ENCODE assay signal across 33 cellular contexts in the genomic region with DNA sequence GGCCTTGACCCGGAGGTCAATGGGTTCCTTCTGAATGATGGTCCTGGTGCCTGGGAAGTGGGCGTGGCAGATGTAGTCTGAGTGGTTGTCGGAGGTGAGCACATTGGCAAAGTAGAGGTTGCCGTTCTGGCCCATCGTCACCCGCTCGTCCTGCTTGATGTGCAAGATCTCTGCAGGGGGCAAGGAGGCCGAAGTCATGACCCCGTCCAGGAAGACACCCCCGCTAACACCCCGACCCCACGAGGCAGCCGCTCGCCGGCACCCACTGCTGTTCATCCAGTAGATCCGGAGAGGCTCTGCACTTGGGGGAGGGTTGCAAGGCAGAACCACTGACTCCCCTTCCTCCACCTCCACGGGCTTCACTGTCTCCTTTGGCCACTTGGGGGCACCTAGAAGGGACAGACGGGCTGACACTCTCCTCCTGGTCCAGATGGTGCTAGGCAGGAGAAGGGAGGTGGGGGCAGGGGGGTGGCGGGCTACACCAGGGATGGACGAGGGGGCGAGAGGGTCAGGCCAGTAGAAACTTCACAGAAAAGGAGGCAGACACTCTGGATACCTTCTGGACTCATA. TPM values are rescaled to one million over a fixed set of nuclear protein-coding genes. Genes with fewer than 3 reads are reported as not detected.
DNase-seq lines count a peak whose midpoint lies in the region; ATAC-seq, FAIRE-seq and TF ChIP-seq lines count a peak whose summit lies in the region.
"Had no signal": no experiment of that assay in that cellular context is flagged by ENCODE, and none has a peak within 500 bp of the region (broad histone marks: within the 10 kb centered on the region; RNA-seq: fewer than 3 reads in every experiment).

No MANE protein-coding gene starts in this region.

- TF ChIP-seq CTCF in PC-3 (conservative IDR thresholded peaks at IDR 0.05; ENCODE audit: low read depth, low read length), result 0 out of 2 replicates have a peak, but pooled peaks have one; percentile 10
- TF ChIP-seq CTCF in kidney (IDR thresholded peaks at IDR 0.05; ENCODE audit: borderline replicate concordance, extremely low read depth, insufficient read depth), result no peak

- no peaks in the 10 kb centered on the region for H3K79me2 ChIP-seq in PC-3 (ENCODE audit: low read length)

- no TSS peak for BruUV-seq in PC-3 (replicated peaks; lab: Mats Ljungman, UMichigan)

- FAIRE-seq in GM12891 (lab: Jason Lieb, UNC) (no peak), kidney (lab: Jason Lieb, UNC) (no peak)
- FAIRE-seq: A204.1, small intestine had no signal

- no peak overlapping the region for H3K4me2 ChIP-seq in PC-3 (ENCODE audit: low read length)

- no peak overlapping the region for H3K27ac ChIP-seq in PC-3 (ENCODE audit: low read length)
- H3K27ac ChIP-seq in kidney (ENCODE audit: low read depth in 2 of 2, low read length in 2 of 2), result no peak overlapping the region
- H3K27ac ChIP-seq: colonic mucosa, GM23248 had no signal

- H3K36me3 ChIP-seq in PC-3 (ENCODE audit: low read depth, low read length) (no peaks in the 10 kb centered on the region), kidney (ENCODE audit: control insufficient read depth in 1 of 2, insufficient read depth in 2 of 2, low read length in 2 of 2) (no peaks in the 10 kb centered on the region)
- H3K36me3 ChIP-seq: colonic mucosa had no signal

- no peaks in the 10 kb centered on the region for H3F3A ChIP-seq in PC-3 (ENCODE audit: low read length, unreplicated experiment)

- no peaks in the 10 kb centered on the region for H3K4me1 ChIP-seq in PC-3 (ENCODE audit: insufficient read depth, low read length)
- no peaks in the 10 kb centered on the region for H3K4me1 ChIP-seq in kidney (ENCODE audit: control insufficient read depth in 1 of 2, insufficient read depth in 1 of 2, low read depth in 1 of 2, low read length in 2 of 2)
- H3K4me1 ChIP-seq: colonic mucosa had no signal

- ATAC-seq in PC-3 (no peak), GM19467 (IDR thresholded peaks at IDR 0.05; ENCODE audit: unreplicated experiment) (no peak)
- ATAC-seq: activated T-cell treated with anti-CD3 and anti-CD28 coated beads, Interleukin-2, amount 50 U/mL, for 4 hours; naive thymus-derived CD4-positive, alpha-beta T cell; Panc1 had no signal

- TF ChIP-seq POLR2A in GM12891 (IDR thresholded peaks at IDR 0.05; ENCODE audit: low read depth, low read length), result no peak

- H3K9ac ChIP-seq in PC-3 (ENCODE audit: low read length), result no peak overlapping the region
- no peak overlapping the region for H3K9ac ChIP-seq in kidney (ENCODE audit: low read length in 2 of 2)
- H3K9ac ChIP-seq: GM23248 had no signal

- H3K4me3 ChIP-seq in PC-3 (ENCODE audit: low read length) (no peak overlapping the region), kidney (ENCODE audit: low read length in 2 of 2) (no peak overlapping the region)
- H3K4me3 ChIP-seq: colonic mucosa, GM23248 had no signal

- H4K20me1 ChIP-seq in PC-3 (ENCODE audit: low read length), result no peaks in the 10 kb centered on the region

- H2AFZ ChIP-seq in PC-3 (ENCODE audit: low read length), result no peak overlapping the region
- H2AFZ ChIP-seq: GM23248 had no signal

- no peaks in the 10 kb centered on the region for H3K27me3 ChIP-seq in PC-3 (ENCODE audit: low read length)
- H3K27me3 ChIP-seq: colonic mucosa had no signal

- CTCF ChIA-PET in PC-3 (lab: Charles Lee), result no interaction called here

- H3K9me2 ChIP-seq in PC-3 (replicated peaks; ENCODE audit: low read length), result no peaks in the 10 kb centered on the region

- H3K9me3 ChIP-seq in PC-3 (ENCODE audit: low read length) (no peaks in the 10 kb centered on the region), kidney (ENCODE audit: control insufficient read depth in 1 of 2, low read length in 2 of 2) (no peaks in the 10 kb centered on the region)
- H3K9me3 ChIP-seq: colonic mucosa had no signal

- intact Hi-C loops in PC-3 (cut with micrococcal nuclease) (no loop called here), kidney (cut with DNase I) (no loop called here)

- POLR2A ChIA-PET in PC-3 (lab: Charles Lee; ENCODE audit: unreplicated experiment), result no interaction called here

- DNase-seq in NCI-H2227 (lab: John Stamatoyannopoulos, UW; ENCODE audit: unreplicated experiment) (peak; percentile 20), NCI-H2227 treated with DMSO at 0.1 percent for 48 hours (lab: John Stamatoyannopoulos, UW) (no peak), GM12891 (ENCODE audit: insufficient read length, low spot score) (peak; percentile 22), PC-3 (no peak), kidney (peak; percentile 59), NCI-H1048 (lab: John Stamatoyannopoulos, UW) (no peak)
- DNase-seq in activated CD8-positive, alpha-beta memory T cell treated with anti-CD3 and anti-CD28 coated beads, Interleukin-2, amount 50 U/mL, for 4 hours, result no peak
- DNase-seq: activated CD4-positive, alpha-beta T cell treated with anti-CD3 and anti-CD28 coated beads, Interleukin-2, amount 10 ng/mL, durations not matched to agents 24 days and 14 days; activated naive CD4-positive, alpha-beta T cell treated with anti-CD3 and anti-CD28 coated beads for 36 hours; activated T-cell treated with anti-CD3 and anti-CD28 coated beads, Interleukin-2, amount 50 U/mL, for 4 hours; amniotic stem cell; CD4-positive, alpha-beta memory T cell; colonic mucosa; effector memory CD4-positive, alpha-beta T cell; erythroblast; GM23248; islet precursor cell; KG1; midbrain; MM.1S; naive thymus-derived CD4-positive, alpha-beta T cell; NCI-H1436; NCI-H2081 treated with DMSO at 0.1 percent for 48 hours; NCI-H446 treated with DMSO at 0.1 percent for 48 hours; SHP77; small intestine; stimulated activated CD4-positive, alpha-beta T cell treated with anti-CD3 and anti-CD28 coated beads, Interleukin-2, amount 100 ng/mL, for 24 hours; trophoblast cell had no signal

TF ChIP-seq in GM12891, 5 proteins besides CTCF, POLR2A, EP300 and RAD21:
- TF ChIP-seq SPI1 (IDR thresholded peaks at IDR 0.05; ENCODE audit: low read depth, low read length), result no peak
- no peak for TF ChIP-seq POU2F2 (IDR thresholded peaks at IDR 0.05; ENCODE audit: low read depth, low read length)
- TF ChIP-seq TAF1 (IDR thresholded peaks at IDR 0.05; ENCODE audit: low read depth, low read length), result no peak
- TF ChIP-seq PAX5 (IDR thresholded peaks at IDR 0.05; ENCODE audit: insufficient read depth, low read length, severe bottlenecking), result no peak

RNA-seq across cellular contexts. Expression of gene L1CAM, which starts 15.1 kb away (rescaled TPM):
- polyA plus RNA-seq in GM12891 (2012; ENCODE audit: low read depth, missing spikeins), result 0.36 TPM
- total RNA-seq in PC-3 (2014; rRNA removed) (5.2 and 11.2 TPM in 2 replicates), kidney (71.9 TPM)
- polyA plus RNA-seq in kidney (ENCODE audit: insufficient read depth, low read depth, low replicate concordance), result 26.1 TPM
- total RNA-seq: HT-29 had no signal

RNA-seq across cellular contexts. Expression of gene AVPR2, which starts 33.6 kb away (rescaled TPM):
- 0.44 TPM for polyA plus RNA-seq in GM12891 (2012; ENCODE audit: low read depth, missing spikeins)
- not detected in 2 replicates for total RNA-seq in PC-3 (2014; rRNA removed)
- 2.3 TPM for total RNA-seq in kidney
- polyA plus RNA-seq in kidney (ENCODE audit: insufficient read depth, low read depth, low replicate concordance), result 22.1 TPM
- total RNA-seq: activated CD4-positive, alpha-beta T cell treated with anti-CD3 and anti-CD28 coated beads, Interleukin-2, amount 10 ng/mL, durations not matched to agents 24 days and 14 days; activated naive CD4-positive, alpha-beta T cell treated with anti-CD3 and anti-CD28 coated beads for 36 hours; activated T-cell treated with anti-CD3 and anti-CD28 coated beads, Interleukin-2, amount 50 U/mL, for 4 hours; CD4-positive, alpha-beta memory T cell; GM23248; HT-29; liver had no signal
- polyA plus RNA-seq: GM23248; naive thymus-derived CD4-positive, alpha-beta T cell had no signal

RNA-seq across cellular contexts. Expression of gene PDZD4, which starts 40.5 kb away (rescaled TPM):
- 0.03 TPM for polyA plus RNA-seq in GM12891 (2012; ENCODE audit: low read depth, missing spikeins)
- total RNA-seq in PC-3 (2014; rRNA removed), result 0.26 and 0.63 TPM in 2 replicates
- 7.0 TPM for total RNA-seq in kidney
- polyA plus RNA-seq in kidney (ENCODE audit: insufficient read depth, low read depth, low replicate concordance), result 4.7 TPM
- total RNA-seq: GM23248 had no signal
- polyA plus RNA-seq: GM23248 had no signal

RNA-seq across cellular contexts. Expression of gene ARHGAP4, which starts 55.2 kb away (rescaled TPM):
- polyA plus RNA-seq in GM12891 (2012; ENCODE audit: low read depth, missing spikeins), result 57.8 TPM
- total RNA-seq in PC-3 (2014; rRNA removed), result 4.0 and 4.6 TPM in 2 replicates
- 73.0 TPM for total RNA-seq in kidney
- polyA plus RNA-seq in kidney (ENCODE audit: insufficient read depth, low read depth, low replicate concordance), result 38.3 TPM

Comparison
In these comparisons a context has a peak if more than half of its experiments do, and no peak if none do; other contexts are left out.
1. DNase-seq: peak in NCI-H2227 (single experiment), GM12891 (single experiment) and kidney (single experiment); none in NCI-H2227 treated with DMSO at 0.1 percent for 48 hours (single experiment), PC-3 (single experiment), activated CD8-positive, alpha-beta memory T cell treated with anti-CD3 and anti-CD28 coated beads, Interleukin-2, amount 50 U/mL, for 4 hours (single experiment) and NCI-H1048 (single experiment).